ENCODE assay signal across 8 cellular contexts in genomic region chr3:8501388-8502131, GRCh38. TPM values are rescaled to one million over a fixed set of nuclear protein-coding genes. Genes with fewer than 3 reads are reported as not detected.
A peak's percentile ranks its signal among the peaks of the same experiment; 100 is the strongest.
DNase-seq lines count a peak whose midpoint lies in the region; ATAC-seq and TF ChIP-seq lines count a peak whose summit lies in the region.

LMCD1 (plus strand) TSS chr3:8501823; CDS start chr3:8501939, 116 bp downstream.

- no peaks in the 10 kb centered on the region for H3K27me3 Mint-ChIP-seq in type B pancreatic cell

- H3K27ac ChIP-seq in angular gyrus (ENCODE audit: low read depth, low read length): peak within 1 kb of the TSS; percentile 88

- CTCF ChIA-PET in HEK293T (lab: Yijun Ruan, JAX): no interaction called here

- POLR2A ChIA-PET in HEK293T (lab: Yijun Ruan, JAX): interaction anchor here (0.6 to 1.8 kb wide), 6 partner anchors 10 to 57 kb away, joined by 3 to 13 read pairs (median 4); no protein-coding TSS in a partner anchor

- H3K9me3 Mint-ChIP-seq in type B pancreatic cell: no peaks in the 10 kb centered on the region

- intact Hi-C loops in left cardiac atrium (cut with DNase I) (loop anchor here (10.0 kb wide), 2 partner anchors 93 to 103 kb away; no protein-coding TSS in a partner anchor), posterior vena cava (cut with DNase I) (no loop called here)

- peak within 1 kb of the TSS; percentile 93 for H3K4me3 Mint-ChIP-seq in type B pancreatic cell

- peak; percentile 98 for ATAC-seq in left cardiac atrium

- peaks cover 1% of the 10 kb centered on the region for H3K36me3 Mint-ChIP-seq in type B pancreatic cell

- DNase-seq in GM04504 (ENCODE audit: low read depth) (peak; percentile 92), HEK293T (ENCODE audit: extremely low spot score) (peak; percentile 88), NCI-H1092 (lab: John Stamatoyannopoulos, UW) (peak; percentile 81), T-helper 2 cell (peak; percentile 46 to 96 (median 78)), left cardiac atrium (peak; percentile 96), posterior vena cava (ENCODE audit: low spot score) (peak; percentile 98), type B pancreatic cell (ENCODE audit: extremely low spot score, unreplicated experiment) (peak; percentile 95)

- peaks cover 59% of the 10 kb centered on the region for H3K4me1 Mint-ChIP-seq in type B pancreatic cell (ENCODE audit: unreplicated experiment)

- H3K27ac Mint-ChIP-seq in type B pancreatic cell: peak within 1 kb of the TSS; percentile 96

- TF ChIP-seq CTCF in type B pancreatic cell (conservative IDR thresholded peaks at IDR 0.05): peak; percentile 42

TF ChIP-seq in HEK293T, 16 proteins besides CTCF, POLR2A, EP300 and RAD21:
- peak; percentile 99 for TF ChIP-seq L3MBTL2 (conservative IDR thresholded peaks at IDR 0.05)
- TF ChIP-seq PKNOX1 (IDR thresholded peaks at IDR 0.05): no peak

RNA-seq across cellular contexts. Expression of gene LMCD1, which starts in this region (rescaled TPM):
- total RNA-seq in left cardiac atrium: 10 to 100 TPM; 52.9 to 63.7 TPM
- total RNA-seq in posterior vena cava: 100 to 1,000 TPM; 221 to 834 TPM
- total RNA-seq in type B pancreatic cell (ENCODE audit: low replicate concordance): 12.8 and 33.1 TPM in 2 replicates

Comparison
In these comparisons a context has a peak if more than half of its experiments do, and no peak if none do; other contexts are left out.
1. Peak in every context shown above with its lines: DNase-seq, ATAC-seq and H3K27ac ChIP-seq.
2. intact Hi-C loops: an anchor here in left cardiac atrium (10.0 kb wide); none called in posterior vena cava.